Comparison of ENCODE assay signal across 12 cellular contexts in genomic region chr3:25820372-25820771, GRCh38. TPM values are rescaled to one million over a fixed set of nuclear protein-coding genes. Genes with fewer than 3 reads are reported as not detected.
DNase-seq lines count a peak whose midpoint lies in the region; ATAC-seq and TF ChIP-seq lines count a peak whose summit lies in the region.
"Had no signal": no experiment of that assay in that cellular context is flagged by ENCODE, and none has a peak within 500 bp of the region (broad histone marks: within the 10 kb centered on the region; RNA-seq: fewer than 3 reads in every experiment).

No MANE protein-coding gene starts in this region.

- peak; percentile 13 for ATAC-seq in Right ventricle myocardium inferior
- no peak for ATAC-seq in Right ventricle myocardium superior (ENCODE audit: poor library complexity)
- ATAC-seq in HG02798 (IDR thresholded peaks at IDR 0.05; ENCODE audit: poor library complexity, unreplicated experiment), result no peak
- ATAC-seq: CD8-positive, alpha-beta T cell had no signal

- intact Hi-C loops in Right ventricle myocardium inferior (cut with DNase I), result no loop called here
- intact Hi-C loops in Right ventricle myocardium superior (cut with DNase I), result no loop called here
- intact Hi-C loops in thyroid gland (cut with DNase I), result no loop called here
- intact Hi-C loops in stomach (cut with DNase I; ENCODE audit: low total_unique reads), result no loop called here

- DNase-seq in Right ventricle myocardium inferior (ENCODE audit: missing footprints) (no peak), Right ventricle myocardium superior (no peak), SJCRH30 (peak; percentile 38 to 41), globus pallidus (ENCODE audit: low spot score) (peak; percentile 30), thyroid gland (peak; percentile 65 to 77), T-helper 1 cell (no peak), stomach (no peak)
- DNase-seq: CD8-positive, alpha-beta T cell; pancreas; Peyer's patch had no signal

- no peaks in the 10 kb centered on the region for H3K27me3 ChIP-seq in SJCRH30
- no peaks in the 10 kb centered on the region for H3K27me3 ChIP-seq in thyroid gland
- no peaks in the 10 kb centered on the region for H3K27me3 ChIP-seq in stomach
- H3K27me3 ChIP-seq: pancreas, Peyer's patch, suprapubic skin had no signal

- H3K27ac ChIP-seq in SJCRH30, result no peak overlapping the region
- H3K27ac ChIP-seq in thyroid gland, result peak overlapping the region in 2 of 3 donors; percentile 18 to 40
- no peak overlapping the region for H3K27ac ChIP-seq in stomach
- H3K27ac ChIP-seq: pancreas, Peyer's patch, suprapubic skin had no signal

- H3K4me3 ChIP-seq in SJCRH30 (no peak overlapping the region), thyroid gland (replicated peaks in 1 of 3) (no peak overlapping the region), stomach (no peak overlapping the region)
- H3K4me3 ChIP-seq: pancreas, Peyer's patch, suprapubic skin had no signal

- TF ChIP-seq EP300 in stomach (IDR thresholded peaks at IDR 0.05), result no peak

- no peak for TF ChIP-seq CTCF in thyroid gland (IDR thresholded peaks at IDR 0.05)
- TF ChIP-seq CTCF in stomach (IDR thresholded peaks at IDR 0.05), result no peak

- no peaks in the 10 kb centered on the region for H3K9me3 ChIP-seq in SJCRH30 (replicated peaks)
- no peaks in the 10 kb centered on the region for H3K9me3 ChIP-seq in thyroid gland
- H3K9me3 ChIP-seq in stomach, result no peaks in the 10 kb centered on the region
- H3K9me3 ChIP-seq: pancreas, Peyer's patch, suprapubic skin had no signal

- H3K4me1 ChIP-seq in SJCRH30, result peaks cover 9% of the 10 kb centered on the region; the same call in 1 of the 2 replicates
- H3K4me1 ChIP-seq in thyroid gland, result peaks cover 6 to 9% of the 10 kb centered on the region in 2 donors
- peaks cover 0 to 5% (median 0%) of the 10 kb centered on the region in 4 donors for H3K4me1 ChIP-seq in stomach
- H3K4me1 ChIP-seq: pancreas, Peyer's patch, suprapubic skin had no signal

- no peaks in the 10 kb centered on the region for H3K36me3 ChIP-seq in SJCRH30
- H3K36me3 ChIP-seq in thyroid gland, result no peaks in the 10 kb centered on the region
- no peaks in the 10 kb centered on the region for H3K36me3 ChIP-seq in stomach
- H3K36me3 ChIP-seq: pancreas, Peyer's patch, suprapubic skin had no signal

- TF ChIP-seq POLR2A in thyroid gland (IDR thresholded peaks at IDR 0.05) (no peak), stomach (IDR thresholded peaks at IDR 0.05) (no peak)

RNA-seq across cellular contexts. Expression of gene OXSM, which starts 30.5 kb away (rescaled TPM):
- 14.8 TPM for total RNA-seq in Right ventricle myocardium inferior
- total RNA-seq in Right ventricle myocardium superior, result 17.7 TPM
- 18.4 and 20.5 TPM in 2 replicates for total RNA-seq in SJCRH30 (2014; rRNA removed; shearing (Covaris generic))
- 10 to 100 TPM; 13.4 to 40.7 (median 14.5) TPM for total RNA-seq in thyroid gland
- 10 to 100 TPM in 1 of 5 donors, 1 to 10 TPM in 2, under 1 TPM in 1, not detected in 1; 0.58 to 89.3 (median 8.4) TPM for total RNA-seq in stomach
- 10 to 100 TPM in 2 of 3 donors, 1 to 10 TPM in 1; 8.4 to 15.1 (median 14.4) TPM for polyA plus RNA-seq in stomach

RNA-seq across cellular contexts. Expression of gene NGLY1, which starts 37.1 kb away (rescaled TPM):
- total RNA-seq in Right ventricle myocardium inferior, result 35.9 TPM
- 29.6 TPM for total RNA-seq in Right ventricle myocardium superior
- 42.0 and 43.2 TPM in 2 replicates for total RNA-seq in SJCRH30 (2014; rRNA removed; shearing (Covaris generic))
- total RNA-seq in thyroid gland, result 10 to 100 TPM; 31.6 to 47.3 (median 38.7) TPM
- total RNA-seq in stomach, result 10 to 100 TPM; 16.8 to 64.8 (median 41.7) TPM
- polyA plus RNA-seq in stomach, result 10 to 100 TPM; 15.9 to 20.9 (median 20.2) TPM

Comparison
In these comparisons a context has a peak if more than half of its experiments do, and no peak if none do; other contexts are left out.
1. DNase-seq: peak in SJCRH30 (2 of 2), globus pallidus (single experiment) and thyroid gland (2 of 2); none in Right ventricle myocardium inferior (single experiment), Right ventricle myocardium superior (single experiment), T-helper 1 cell (0 of 5) and stomach (single experiment).
2. H3K27ac ChIP-seq: peak in thyroid gland (2 of 3); none in SJCRH30 (single experiment) and stomach (0 of 5).